1 cellular context compared by ENCODE assay signal in the genomic region with DNA sequence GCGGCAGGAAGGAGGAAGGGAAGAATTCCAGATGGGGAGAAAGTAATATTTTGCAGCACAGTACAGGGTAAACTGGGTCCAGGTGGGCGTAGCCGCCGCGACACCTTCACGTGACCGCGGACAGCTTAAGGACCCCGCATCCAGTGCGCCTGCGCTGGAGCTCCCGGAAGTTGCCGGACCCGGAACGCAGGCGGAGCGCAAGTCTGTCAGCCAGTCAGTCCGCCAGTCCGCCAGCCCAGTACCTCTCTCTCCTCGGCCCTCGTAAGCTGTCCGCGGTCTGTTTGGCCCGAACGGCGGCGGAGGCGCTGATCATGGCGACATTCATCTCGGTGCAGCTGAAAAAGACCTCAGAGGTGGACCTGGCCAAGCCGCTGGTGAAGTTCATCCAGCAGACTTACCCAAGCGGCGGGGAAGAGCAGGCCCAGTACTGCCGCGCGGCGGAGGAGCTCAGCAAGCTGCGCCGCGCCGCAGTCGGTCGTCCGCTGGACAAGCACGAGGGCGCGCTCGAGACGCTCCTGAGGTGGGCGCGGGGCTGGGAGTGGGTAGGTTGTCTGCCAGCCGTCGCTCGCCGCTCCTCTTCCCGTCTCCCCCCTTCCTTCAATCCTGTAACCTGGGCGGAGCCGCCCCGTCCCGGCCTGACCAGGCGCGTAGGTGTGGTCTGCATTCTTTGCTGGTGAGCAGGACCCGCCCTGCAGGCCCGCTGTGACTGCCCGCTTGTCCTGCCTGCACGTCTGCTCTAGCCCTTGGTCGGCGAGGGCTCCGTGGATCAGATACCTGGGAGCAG.
A peak's percentile ranks its signal among the peaks of the same experiment; 100 is the strongest.
TF ChIP-seq lines count a peak whose summit lies in the region.

PDCD6IP (plus strand) TSS at position 213 of the 784 bp plus-strand sequence; CDS start at position 312, 99 bp downstream.

TF ChIP-seq in K562, 482 proteins besides CTCF, POLR2A, EP300 and RAD21 (continued from another document and continues in another):
- TF ChIP-seq ATF3 (IDR thresholded peaks at IDR 0.05) (peak; percentile 13; the same call in 1 of the 2 replicates), ATF3 (CRISPR knock-in tag; conservative IDR thresholded peaks at IDR 0.05) (0 out of 2 replicates have a peak, but pooled peaks have one; percentile 51), SETDB1 (IDR thresholded peaks at IDR 0.05; ENCODE audit: low read length) (peak; percentile 84), TEAD2 (tag; IDR thresholded peaks at IDR 0.05) (no peak), TRIM28 (IDR thresholded peaks at IDR 0.05) (0 out of 2 replicates have a peak, but pooled peaks have one; percentile 19), SIX5 (IDR thresholded peaks at IDR 0.05; ENCODE audit: borderline replicate concordance in 1 of 2, insufficient read depth in 1 of 2, low read depth in 1 of 2, low read length in 2 of 2) (peak in 1 of 2 experiments; percentile 6; a peak in 1 of 4 replicates), BCOR (IDR thresholded peaks at IDR 0.05) (peak; percentile 73), MAFK (IDR thresholded peaks at IDR 0.05; ENCODE audit: low read length) (no peak), CBFA2T3 (IDR thresholded peaks at IDR 0.05) (no peak), BMI1 (IDR thresholded peaks at IDR 0.05; ENCODE audit: low read length) (no peak), SRF (CRISPR knock-in tag; IDR thresholded peaks at IDR 0.05) (no peak; a peak in 1 of 4 replicates), MCM7 (IDR thresholded peaks at IDR 0.05) (no peak), SREBF2 (CRISPR knock-in tag; IDR thresholded peaks at IDR 0.05) (0 out of 2 replicates have a peak, but pooled peaks have one; percentile 83), ZFP36 (IDR thresholded peaks at IDR 0.05; ENCODE audit: low read depth, low read length, partially characterized antibody) (peak; percentile 46), FOXP1 (CRISPR knock-in tag; IDR thresholded peaks at IDR 0.05) (0 out of 2 replicates have a peak, but pooled peaks have one; percentile 25), CTBP1 (IDR thresholded peaks at IDR 0.05; ENCODE audit: borderline replicate concordance) (peak; percentile 96), BRD9 (IDR thresholded peaks at IDR 0.05; ENCODE audit: low read depth, partially characterized antibody) (peak; percentile 9), XRCC5 (IDR thresholded peaks at IDR 0.05; ENCODE audit: low read depth, low read length) (peak; percentile 50), PHF8 (IDR thresholded peaks at IDR 0.05; ENCODE audit: borderline replicate concordance, low read length) (peak; percentile 99), HDAC1 (IDR thresholded peaks at IDR 0.05) (peak in 1 of 2 experiments; percentile 94; a peak in 2 of 4 replicates), MAFG (tag; conservative IDR thresholded peaks at IDR 0.05) (no peak), HNRNPLL (IDR thresholded peaks at IDR 0.05; ENCODE audit: low read depth, low read length, poor library complexity, severe bottlenecking) (peak; percentile 83), BRCA1 (IDR thresholded peaks at IDR 0.05) (no peak), BRCA1 (CRISPR knock-in tag; IDR thresholded peaks at IDR 0.05) (no peak), ZNF24 (IDR thresholded peaks at IDR 0.05) (no peak), CEBPG (CRISPR knock-in tag; IDR thresholded peaks at IDR 0.05) (no peak; the same call in 1 of the 2 replicates), CEBPG (tag; conservative IDR thresholded peaks at IDR 0.05 in 1 of 2, IDR thresholded peaks at IDR 0.05 in 1 of 2) (no peak), ILK (tag; IDR thresholded peaks at IDR 0.05; ENCODE audit: borderline replicate concordance, low read depth) (no peak), SLC30A9 (CRISPR knock-in tag; IDR thresholded peaks at IDR 0.05) (no peak), ZNF766 (CRISPR knock-in tag; conservative IDR thresholded peaks at IDR 0.05) (no peak; the same call in 1 of the 2 replicates), RBM39 (optimal IDR thresholded peaks at IDR 0.05; ENCODE audit: low read depth, low read length) (no peak), ZNF785 (CRISPR knock-in tag; IDR thresholded peaks at IDR 0.05) (no peak), HBP1 (CRISPR knock-in tag; IDR thresholded peaks at IDR 0.05) (no peak), ZNF224 (CRISPR knock-in tag; IDR thresholded peaks at IDR 0.05) (peak; percentile 81; the same call in 1 of the 2 replicates), NCOA1 (IDR thresholded peaks at IDR 0.05; ENCODE audit: low read depth) (peak; percentile 92), ZNF23 (CRISPR knock-in tag; IDR thresholded peaks at IDR 0.05) (peak; percentile 74), ZBTB7A (IDR thresholded peaks at IDR 0.05; ENCODE audit: borderline replicate concordance, control insufficient read depth, low read depth, low read length) (peak; percentile 47; the same call in 1 of the 2 replicates), ILF3 (IDR thresholded peaks at IDR 0.05; ENCODE audit: borderline replicate concordance) (no peak), ASH1L (IDR thresholded peaks at IDR 0.05; ENCODE audit: borderline replicate concordance, low read depth, partially characterized antibody) (peak; percentile 57)
- TF ChIP-seq, protein P1, sequence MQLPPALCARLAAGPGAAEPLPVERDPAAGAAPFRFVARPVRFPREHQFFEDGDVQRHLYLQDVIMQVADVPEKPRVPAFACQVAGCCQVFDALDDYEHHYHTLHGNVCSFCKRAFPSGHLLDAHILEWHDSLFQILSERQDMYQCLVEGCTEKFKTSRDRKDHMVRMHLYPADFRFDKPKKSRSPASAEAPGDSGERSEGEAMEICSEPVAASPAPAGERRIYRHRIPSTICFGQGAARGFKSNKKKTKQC (CRISPR knock-in tag; IDR thresholded peaks at IDR 0.05), result peak; percentile 57
- TF ChIP-seq, protein P2, sequence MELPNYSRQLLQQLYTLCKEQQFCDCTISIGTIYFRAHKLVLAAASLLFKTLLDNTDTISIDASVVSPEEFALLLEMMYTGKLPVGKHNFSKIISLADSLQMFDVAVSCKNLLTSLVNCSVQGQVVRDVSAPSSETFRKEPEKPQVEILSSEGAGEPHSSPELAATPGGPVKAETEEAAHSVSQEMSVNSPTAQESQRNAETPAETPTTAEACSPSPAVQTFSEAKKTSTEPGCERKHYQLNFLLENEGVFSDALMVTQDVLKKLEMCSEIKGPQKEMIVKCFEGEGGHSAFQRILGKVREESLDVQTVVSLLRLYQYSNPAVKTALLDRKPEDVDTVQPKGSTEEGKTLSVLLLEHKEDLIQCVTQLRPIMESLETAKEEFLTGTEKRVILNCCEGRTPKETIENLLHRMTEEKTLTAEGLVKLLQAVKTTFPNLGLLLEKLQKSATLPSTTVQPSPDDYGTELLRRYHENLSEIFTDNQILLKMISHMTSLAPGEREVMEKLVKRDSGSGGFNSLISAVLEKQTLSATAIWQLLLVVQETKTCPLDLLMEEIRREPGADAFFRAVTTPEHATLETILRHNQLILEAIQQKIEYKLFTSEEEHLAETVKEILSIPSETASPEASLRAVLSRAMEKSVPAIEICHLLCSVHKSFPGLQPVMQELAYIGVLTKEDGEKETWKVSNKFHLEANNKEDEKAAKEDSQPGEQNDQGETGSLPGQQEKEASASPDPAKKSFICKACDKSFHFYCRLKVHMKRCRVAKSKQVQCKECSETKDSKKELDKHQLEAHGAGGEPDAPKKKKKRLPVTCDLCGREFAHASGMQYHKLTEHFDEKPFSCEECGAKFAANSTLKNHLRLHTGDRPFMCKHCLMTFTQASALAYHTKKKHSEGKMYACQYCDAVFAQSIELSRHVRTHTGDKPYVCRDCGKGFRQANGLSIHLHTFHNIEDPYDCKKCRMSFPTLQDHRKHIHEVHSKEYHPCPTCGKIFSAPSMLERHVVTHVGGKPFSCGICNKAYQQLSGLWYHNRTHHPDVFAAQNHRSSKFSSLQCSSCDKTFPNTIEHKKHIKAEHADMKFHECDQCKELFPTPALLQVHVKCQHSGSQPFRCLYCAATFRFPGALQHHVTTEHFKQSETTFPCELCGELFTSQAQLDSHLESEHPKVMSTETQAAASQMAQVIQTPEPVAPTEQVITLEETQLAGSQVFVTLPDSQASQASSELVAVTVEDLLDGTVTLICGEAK (IDR thresholded peaks at IDR 0.05), result peak; percentile 95
- TF ChIP-seq, protein P2 (CRISPR knock-in tag; IDR thresholded peaks at IDR 0.05), result no peak
- TF ChIP-seq, protein P3, sequence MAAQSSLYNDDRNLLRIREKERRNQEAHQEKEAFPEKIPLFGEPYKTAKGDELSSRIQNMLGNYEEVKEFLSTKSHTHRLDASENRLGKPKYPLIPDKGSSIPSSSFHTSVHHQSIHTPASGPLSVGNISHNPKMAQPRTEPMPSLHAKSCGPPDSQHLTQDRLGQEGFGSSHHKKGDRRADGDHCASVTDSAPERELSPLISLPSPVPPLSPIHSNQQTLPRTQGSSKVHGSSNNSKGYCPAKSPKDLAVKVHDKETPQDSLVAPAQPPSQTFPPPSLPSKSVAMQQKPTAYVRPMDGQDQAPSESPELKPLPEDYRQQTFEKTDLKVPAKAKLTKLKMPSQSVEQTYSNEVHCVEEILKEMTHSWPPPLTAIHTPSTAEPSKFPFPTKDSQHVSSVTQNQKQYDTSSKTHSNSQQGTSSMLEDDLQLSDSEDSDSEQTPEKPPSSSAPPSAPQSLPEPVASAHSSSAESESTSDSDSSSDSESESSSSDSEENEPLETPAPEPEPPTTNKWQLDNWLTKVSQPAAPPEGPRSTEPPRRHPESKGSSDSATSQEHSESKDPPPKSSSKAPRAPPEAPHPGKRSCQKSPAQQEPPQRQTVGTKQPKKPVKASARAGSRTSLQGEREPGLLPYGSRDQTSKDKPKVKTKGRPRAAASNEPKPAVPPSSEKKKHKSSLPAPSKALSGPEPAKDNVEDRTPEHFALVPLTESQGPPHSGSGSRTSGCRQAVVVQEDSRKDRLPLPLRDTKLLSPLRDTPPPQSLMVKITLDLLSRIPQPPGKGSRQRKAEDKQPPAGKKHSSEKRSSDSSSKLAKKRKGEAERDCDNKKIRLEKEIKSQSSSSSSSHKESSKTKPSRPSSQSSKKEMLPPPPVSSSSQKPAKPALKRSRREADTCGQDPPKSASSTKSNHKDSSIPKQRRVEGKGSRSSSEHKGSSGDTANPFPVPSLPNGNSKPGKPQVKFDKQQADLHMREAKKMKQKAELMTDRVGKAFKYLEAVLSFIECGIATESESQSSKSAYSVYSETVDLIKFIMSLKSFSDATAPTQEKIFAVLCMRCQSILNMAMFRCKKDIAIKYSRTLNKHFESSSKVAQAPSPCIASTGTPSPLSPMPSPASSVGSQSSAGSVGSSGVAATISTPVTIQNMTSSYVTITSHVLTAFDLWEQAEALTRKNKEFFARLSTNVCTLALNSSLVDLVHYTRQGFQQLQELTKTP (IDR thresholded peaks at IDR 0.05; ENCODE audit: low read depth in 1 of 2, partially characterized antibody in 2 of 2), result peak in 1 of 2 experiments; percentile 71
- TF ChIP-seq, protein P4, sequence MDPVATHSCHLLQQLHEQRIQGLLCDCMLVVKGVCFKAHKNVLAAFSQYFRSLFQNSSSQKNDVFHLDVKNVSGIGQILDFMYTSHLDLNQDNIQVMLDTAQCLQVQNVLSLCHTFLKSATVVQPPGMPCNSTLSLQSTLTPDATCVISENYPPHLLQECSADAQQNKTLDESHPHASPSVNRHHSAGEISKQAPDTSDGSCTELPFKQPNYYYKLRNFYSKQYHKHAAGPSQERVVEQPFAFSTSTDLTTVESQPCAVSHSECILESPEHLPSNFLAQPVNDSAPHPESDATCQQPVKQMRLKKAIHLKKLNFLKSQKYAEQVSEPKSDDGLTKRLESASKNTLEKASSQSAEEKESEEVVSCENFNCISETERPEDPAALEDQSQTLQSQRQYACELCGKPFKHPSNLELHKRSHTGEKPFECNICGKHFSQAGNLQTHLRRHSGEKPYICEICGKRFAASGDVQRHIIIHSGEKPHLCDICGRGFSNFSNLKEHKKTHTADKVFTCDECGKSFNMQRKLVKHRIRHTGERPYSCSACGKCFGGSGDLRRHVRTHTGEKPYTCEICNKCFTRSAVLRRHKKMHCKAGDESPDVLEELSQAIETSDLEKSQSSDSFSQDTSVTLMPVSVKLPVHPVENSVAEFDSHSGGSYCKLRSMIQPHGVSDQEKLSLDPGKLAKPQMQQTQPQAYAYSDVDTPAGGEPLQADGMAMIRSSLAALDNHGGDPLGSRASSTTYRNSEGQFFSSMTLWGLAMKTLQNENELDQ (CRISPR knock-in tag; IDR thresholded peaks at IDR 0.05; ENCODE audit: borderline replicate concordance), result 0 out of 2 replicates have a peak, but pooled peaks have one; percentile 84
